Comparison of ENCODE assay signal across 1 cellular context in the genomic region with DNA sequence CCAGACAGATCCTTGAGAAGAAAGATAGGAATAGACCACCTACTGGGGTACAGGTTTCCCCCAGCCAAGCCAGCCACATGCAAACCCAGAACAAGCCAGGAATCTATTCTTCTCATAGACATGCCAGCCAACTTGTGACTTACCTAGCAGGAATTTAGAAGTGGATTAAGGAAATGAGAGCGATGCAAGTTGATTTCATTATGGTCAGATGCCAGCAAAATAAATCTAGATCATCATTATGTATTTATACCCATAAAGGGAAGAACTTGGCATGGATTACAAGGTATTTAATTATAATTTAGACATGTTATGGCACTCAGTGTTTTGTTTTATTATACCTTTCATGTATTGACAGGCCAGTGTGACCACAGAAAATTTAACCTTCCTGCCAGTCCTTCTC.
TF ChIP-seq lines count a peak whose summit lies in the region.

No MANE protein-coding gene starts in this region.

TF ChIP-seq in IMR-90, 13 proteins besides CTCF, POLR2A, EP300 and RAD21 (continued from another document):
- no peak for TF ChIP-seq BHLHE40 (IDR thresholded peaks at IDR 0.05; ENCODE audit: low read depth, low read length)
- TF ChIP-seq, protein P1, sequence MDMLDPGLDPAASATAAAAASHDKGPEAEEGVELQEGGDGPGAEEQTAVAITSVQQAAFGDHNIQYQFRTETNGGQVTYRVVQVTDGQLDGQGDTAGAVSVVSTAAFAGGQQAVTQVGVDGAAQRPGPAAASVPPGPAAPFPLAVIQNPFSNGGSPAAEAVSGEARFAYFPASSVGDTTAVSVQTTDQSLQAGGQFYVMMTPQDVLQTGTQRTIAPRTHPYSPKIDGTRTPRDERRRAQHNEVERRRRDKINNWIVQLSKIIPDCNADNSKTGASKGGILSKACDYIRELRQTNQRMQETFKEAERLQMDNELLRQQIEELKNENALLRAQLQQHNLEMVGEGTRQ (IDR thresholded peaks at IDR 0.05; ENCODE audit: low read depth, low read length) = no peak
- TF ChIP-seq MAFK (IDR thresholded peaks at IDR 0.05; ENCODE audit: low read depth, low read length) = no peak
- TF ChIP-seq CHD1 (IDR thresholded peaks at IDR 0.05; ENCODE audit: low read depth, low read length) = no peak
